Comparison of ENCODE assay signal across 10 cellular contexts in genomic region chr11:131033151-131033651, GRCh38.
DNase-seq lines count a peak whose midpoint lies in the region; ATAC-seq and TF ChIP-seq lines count a peak whose summit lies in the region.
"Had no signal": no experiment of that assay in that cellular context is flagged by ENCODE, and none has a peak within 500 bp of the region (broad histone marks: within the 10 kb centered on the region; RNA-seq: fewer than 3 reads in every experiment).

No MANE protein-coding gene starts in this region.

- H3K27ac ChIP-seq in SK-N-SH (ENCODE audit: low read depth in 2 of 2, low read length in 1 of 2) (no peak overlapping the region), upper lobe of left lung (no peak overlapping the region)

- H3K9ac ChIP-seq in SK-N-SH: no peak overlapping the region

- H3K9me3 ChIP-seq in SK-N-SH (no peaks in the 10 kb centered on the region), upper lobe of left lung (no peaks in the 10 kb centered on the region)

- 15% methylated on average over 5 of the region's 5 CpGs for WGBS in SK-N-SH (ENCODE audit: low lambda C conversion rate)
- 37 to 44% methylated on average over 5 of the region's 5 CpGs for WGBS in upper lobe of left lung, 2 donors

- H3K27ac Mint-ChIP-seq in immature natural killer cell: no peak overlapping the region
- no peak overlapping the region for H3K27ac Mint-ChIP-seq in activated CD4-positive, alpha-beta T cell treated with anti-CD3 and anti-CD28 coated beads, Interleukin-2, amount 10 ng/mL, durations not matched to agents 7 days and 5 days
- H3K27ac Mint-ChIP-seq: activated naive CD4-positive, alpha-beta T cell treated with anti-CD3 and anti-CD28 coated beads, Interleukin-2, amount 50 U/mL, for 24 hours had no signal

- no peaks in the 10 kb centered on the region for H3K27me3 ChIP-seq in SK-N-SH (ENCODE audit: insufficient read depth)
- no peaks in the 10 kb centered on the region for H3K27me3 ChIP-seq in upper lobe of left lung

- no peaks in the 10 kb centered on the region for H3F3A ChIP-seq in SK-N-SH (replicated peaks; ENCODE audit: insufficient read depth)

- H3K27me3 Mint-ChIP-seq in immature natural killer cell (ENCODE audit: low read depth in 3 of 3): peaks cover 0 to 2% (median 0%) of the 10 kb centered on the region in 3 donors
- no peaks in the 10 kb centered on the region for H3K27me3 Mint-ChIP-seq in activated CD4-positive, alpha-beta T cell treated with anti-CD3 and anti-CD28 coated beads, Interleukin-2, amount 10 ng/mL, durations not matched to agents 7 days and 5 days

- H3K4me1 ChIP-seq in SK-N-SH (ENCODE audit: control insufficient read depth in 1 of 2, insufficient read depth in 2 of 2, low read depth in 1 of 2, low read length in 1 of 2): peaks cover 0 to 5% of the 10 kb centered on the region in 2 experiments; a peak in 1 of 4 replicates
- no peaks in the 10 kb centered on the region for H3K4me1 ChIP-seq in upper lobe of left lung

- TF ChIP-seq CTCF in SK-N-SH (IDR thresholded peaks at IDR 0.05) (no peak), upper lobe of left lung (IDR thresholded peaks at IDR 0.05) (no peak)

- H2AFZ ChIP-seq in SK-N-SH (ENCODE audit: low read depth): no peak overlapping the region

- H4K20me1 ChIP-seq in SK-N-SH (ENCODE audit: insufficient read depth): no peaks in the 10 kb centered on the region

- no peaks in the 10 kb centered on the region for H3K9me2 ChIP-seq in SK-N-SH

- no peak for TF ChIP-seq RAD21 in SK-N-SH (IDR thresholded peaks at IDR 0.05; ENCODE audit: low read length)

- no peaks in the 10 kb centered on the region for H3K4me1 Mint-ChIP-seq in immature natural killer cell
- H3K4me1 Mint-ChIP-seq in activated CD4-positive, alpha-beta T cell treated with anti-CD3 and anti-CD28 coated beads, Interleukin-2, amount 10 ng/mL, durations not matched to agents 7 days and 5 days: no peaks in the 10 kb centered on the region
- H3K4me1 Mint-ChIP-seq: activated naive CD4-positive, alpha-beta T cell treated with anti-CD3 and anti-CD28 coated beads, Interleukin-2, amount 50 U/mL, for 24 hours had no signal

- no peak for TF ChIP-seq POLR2A in upper lobe of left lung (IDR thresholded peaks at IDR 0.05)

- no peak overlapping the region for H3K4me2 ChIP-seq in SK-N-SH

- DNase-seq in SK-N-SH (no peak), UCSD-AML1 (lab: John Stamatoyannopoulos, UW; ENCODE audit: unreplicated experiment) (peak; percentile 23), glomerular visceral epithelial cell (ENCODE audit: extremely low spot score) (peak; percentile 92), upper lobe of left lung (peak in 1 of 2 donors; percentile 23), immature natural killer cell (no peak)
- no peak for DNase-seq in activated CD4-positive, alpha-beta T cell treated with anti-CD3 and anti-CD28 coated beads, Interleukin-2, amount 10 ng/mL, durations not matched to agents 7 days and 5 days
- DNase-seq: small intestine had no signal

- no peak overlapping the region for H3K4me3 ChIP-seq in SK-N-SH (ENCODE audit: low read depth in 2 of 2, low read length in 1 of 2)
- H3K4me3 ChIP-seq in upper lobe of left lung: no peak overlapping the region

- H3K79me2 ChIP-seq in SK-N-SH (ENCODE audit: insufficient read depth): no peaks in the 10 kb centered on the region

- CTCF ChIA-PET in SK-N-SH (lab: Yijun Ruan, JAX): no interaction called here
- CTCF ChIA-PET in activated CD4-positive, alpha-beta T cell treated with anti-CD3 and anti-CD28 coated beads, Interleukin-2, amount 10 ng/mL, durations not matched to agents 7 days and 5 days (lab: Charles Lee): no interaction called here

- H3K36me3 Mint-ChIP-seq in immature natural killer cell: no peaks in the 10 kb centered on the region
- no peaks in the 10 kb centered on the region for H3K36me3 Mint-ChIP-seq in activated CD4-positive, alpha-beta T cell treated with anti-CD3 and anti-CD28 coated beads, Interleukin-2, amount 10 ng/mL, durations not matched to agents 7 days and 5 days (ENCODE audit: low read depth)
- H3K36me3 Mint-ChIP-seq: activated naive CD4-positive, alpha-beta T cell treated with anti-CD3 and anti-CD28 coated beads, Interleukin-2, amount 50 U/mL, for 24 hours had no signal

- ATAC-seq in SK-N-SH treated with all-trans-retinoic acid at 6 μM for 48 hours (no peak), upper lobe of left lung (ENCODE audit: low FRiP score in 2 of 2) (peak; percentile 18 to 50), GM18517 (IDR thresholded peaks at IDR 0.05; ENCODE audit: unreplicated experiment) (no peak)

- H3K36me3 ChIP-seq in SK-N-SH (replicated peaks in 1 of 2; ENCODE audit: control insufficient read depth in 1 of 2, insufficient read depth in 2 of 2, low read length in 1 of 2) (no peaks in the 10 kb centered on the region), upper lobe of left lung (no peaks in the 10 kb centered on the region)

- TF ChIP-seq EP300 in SK-N-SH (IDR thresholded peaks at IDR 0.05; ENCODE audit: borderline replicate concordance in 1 of 2, low read depth in 1 of 2, low read length in 1 of 2) (no peak), upper lobe of left lung (IDR thresholded peaks at IDR 0.05) (no peak)

- POLR2A ChIA-PET in SK-N-SH (lab: Yijun Ruan, JAX): no interaction called here
- POLR2A ChIA-PET in activated CD4-positive, alpha-beta T cell treated with anti-CD3 and anti-CD28 coated beads, Interleukin-2, amount 10 ng/mL, durations not matched to agents 7 days and 5 days (lab: Charles Lee): no interaction called here

- no peak overlapping the region for H3K4me3 Mint-ChIP-seq in immature natural killer cell
- H3K4me3 Mint-ChIP-seq in activated CD4-positive, alpha-beta T cell treated with anti-CD3 and anti-CD28 coated beads, Interleukin-2, amount 10 ng/mL, durations not matched to agents 7 days and 5 days: no peak overlapping the region
- H3K4me3 Mint-ChIP-seq: activated naive CD4-positive, alpha-beta T cell treated with anti-CD3 and anti-CD28 coated beads, Interleukin-2, amount 50 U/mL, for 24 hours had no signal

- H3K9me3 Mint-ChIP-seq in immature natural killer cell: peaks cover 0 to 2% (median 0%) of the 10 kb centered on the region in 6 donors
- no peaks in the 10 kb centered on the region for H3K9me3 Mint-ChIP-seq in activated CD4-positive, alpha-beta T cell treated with anti-CD3 and anti-CD28 coated beads, Interleukin-2, amount 10 ng/mL, durations not matched to agents 7 days and 5 days
- H3K9me3 Mint-ChIP-seq: activated naive CD4-positive, alpha-beta T cell treated with anti-CD3 and anti-CD28 coated beads, Interleukin-2, amount 50 U/mL, for 24 hours had no signal

TF ChIP-seq in SK-N-SH treated with all-trans-retinoic acid at 6 μM for 48 hours, 23 proteins besides CTCF, POLR2A, EP300 and RAD21:
- no peak for TF ChIP-seq CSDC2 (CRISPR knock-in tag; IDR thresholded peaks at IDR 0.05)
- TF ChIP-seq ZNF70 (CRISPR knock-in tag; IDR thresholded peaks at IDR 0.05): peak; percentile 63; the same call in 1 of the 2 replicates

TF ChIP-seq in SK-N-SH, 30 proteins besides CTCF, POLR2A, EP300 and RAD21 (continues in another document):
- TF ChIP-seq IRF3 (IDR thresholded peaks at IDR 0.05; ENCODE audit: low read depth, low read length) (no peak), GATA2 (CRISPR knock-in tag; IDR thresholded peaks at IDR 0.05) (no peak), ELF1 (IDR thresholded peaks at IDR 0.05) (no peak), SMC3 (IDR thresholded peaks at IDR 0.05; ENCODE audit: low read depth, low read length) (no peak), FOXJ3 (CRISPR knock-in tag; IDR thresholded peaks at IDR 0.05) (no peak), SIN3A (IDR thresholded peaks at IDR 0.05; ENCODE audit: borderline replicate concordance, low read depth, low read length) (no peak), MXI1 (IDR thresholded peaks at IDR 0.05; ENCODE audit: low read depth, low read length) (no peak), RFX5 (IDR thresholded peaks at IDR 0.05; ENCODE audit: low read length) (no peak), FOSL2 (IDR thresholded peaks at IDR 0.05; ENCODE audit: borderline replicate concordance, low read depth) (no peak), CHD2 (IDR thresholded peaks at IDR 0.05; ENCODE audit: low read length, partially characterized antibody) (no peak), FOXM1 (IDR thresholded peaks at IDR 0.05; ENCODE audit: low read depth) (no peak)
- TF ChIP-seq, protein P1, sequence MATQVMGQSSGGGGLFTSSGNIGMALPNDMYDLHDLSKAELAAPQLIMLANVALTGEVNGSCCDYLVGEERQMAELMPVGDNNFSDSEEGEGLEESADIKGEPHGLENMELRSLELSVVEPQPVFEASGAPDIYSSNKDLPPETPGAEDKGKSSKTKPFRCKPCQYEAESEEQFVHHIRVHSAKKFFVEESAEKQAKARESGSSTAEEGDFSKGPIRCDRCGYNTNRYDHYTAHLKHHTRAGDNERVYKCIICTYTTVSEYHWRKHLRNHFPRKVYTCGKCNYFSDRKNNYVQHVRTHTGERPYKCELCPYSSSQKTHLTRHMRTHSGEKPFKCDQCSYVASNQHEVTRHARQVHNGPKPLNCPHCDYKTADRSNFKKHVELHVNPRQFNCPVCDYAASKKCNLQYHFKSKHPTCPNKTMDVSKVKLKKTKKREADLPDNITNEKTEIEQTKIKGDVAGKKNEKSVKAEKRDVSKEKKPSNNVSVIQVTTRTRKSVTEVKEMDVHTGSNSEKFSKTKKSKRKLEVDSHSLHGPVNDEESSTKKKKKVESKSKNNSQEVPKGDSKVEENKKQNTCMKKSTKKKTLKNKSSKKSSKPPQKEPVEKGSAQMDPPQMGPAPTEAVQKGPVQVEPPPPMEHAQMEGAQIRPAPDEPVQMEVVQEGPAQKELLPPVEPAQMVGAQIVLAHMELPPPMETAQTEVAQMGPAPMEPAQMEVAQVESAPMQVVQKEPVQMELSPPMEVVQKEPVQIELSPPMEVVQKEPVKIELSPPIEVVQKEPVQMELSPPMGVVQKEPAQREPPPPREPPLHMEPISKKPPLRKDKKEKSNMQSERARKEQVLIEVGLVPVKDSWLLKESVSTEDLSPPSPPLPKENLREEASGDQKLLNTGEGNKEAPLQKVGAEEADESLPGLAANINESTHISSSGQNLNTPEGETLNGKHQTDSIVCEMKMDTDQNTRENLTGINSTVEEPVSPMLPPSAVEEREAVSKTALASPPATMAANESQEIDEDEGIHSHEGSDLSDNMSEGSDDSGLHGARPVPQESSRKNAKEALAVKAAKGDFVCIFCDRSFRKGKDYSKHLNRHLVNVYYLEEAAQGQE (IDR thresholded peaks at IDR 0.05; ENCODE audit: low read depth, low read length): no peak

Comparison
In these comparisons a context has a peak if more than half of its experiments do, and no peak if none do; other contexts are left out.
1. ATAC-seq: peak in upper lobe of left lung (2 of 2); none in SK-N-SH treated with all-trans-retinoic acid at 6 μM for 48 hours (single experiment) and GM18517 (single experiment).
2. DNase-seq: peak in UCSD-AML1 (single experiment) and glomerular visceral epithelial cell (single experiment); none in SK-N-SH (single experiment), immature natural killer cell (0 of 3) and activated CD4-positive, alpha-beta T cell treated with anti-CD3 and anti-CD28 coated beads, Interleukin-2, amount 10 ng/mL, durations not matched to agents 7 days and 5 days (single experiment).